Comparison of ENCODE assay signal across 8 cellular contexts in genomic region chr1:154546264-154547043, GRCh38. TPM values are rescaled to one million over a fixed set of nuclear protein-coding genes. Genes with fewer than 3 reads are reported as not detected.
DNase-seq lines count a peak whose midpoint lies in the region; ATAC-seq lines count a peak whose summit lies in the region.

No MANE protein-coding gene starts in this region.

- peaks cover 10 to 15% of the 10 kb centered on the region in 2 donors for H3K27me3 Mint-ChIP-seq in stimulated activated naive B cell treated with anti-CD40 and anti-IgM and Interleukin-4, amounts not matched to agents 10 μg/mL and 1 μg/mL and 100 μg/mL, for 72 hours

- no peaks in the 10 kb centered on the region for H3K9me3 Mint-ChIP-seq in stimulated activated naive B cell treated with anti-CD40 and anti-IgM and Interleukin-4, amounts not matched to agents 10 μg/mL and 1 μg/mL and 100 μg/mL, for 72 hours

- DNase-seq in AG20443 (ENCODE audit: low spot score) (peak; percentile 88), H4 (ENCODE audit: low spot score) (peak; percentile 48), NCI-H526 (lab: John Stamatoyannopoulos, UW) (peak; percentile 73 to 96), dermis blood vessel endothelial cell (peak; percentile 85), medulla oblongata (ENCODE audit: extremely low spot score) (peak; percentile 71), GOT3 (lab: John Stamatoyannopoulos, UW) (no peak)
- peak; percentile 35 to 37 for DNase-seq in activated CD4-positive, alpha-beta T cell treated with anti-CD3 and anti-CD28 coated beads for 24 hours (ENCODE audit: low read depth in 2 of 2)
- peak; percentile 43 for DNase-seq in stimulated activated naive B cell treated with anti-CD40 and anti-IgM and Interleukin-4, amounts not matched to agents 10 μg/mL and 1 μg/mL and 100 μg/mL, for 72 hours

- peaks cover 15 to 23% of the 10 kb centered on the region in 2 donors for H3K4me1 Mint-ChIP-seq in stimulated activated naive B cell treated with anti-CD40 and anti-IgM and Interleukin-4, amounts not matched to agents 10 μg/mL and 1 μg/mL and 100 μg/mL, for 72 hours

- ATAC-seq in stimulated activated naive B cell treated with anti-CD40 and anti-IgM and Interleukin-4, amounts not matched to agents 10 μg/mL and 1 μg/mL and 100 μg/mL, for 72 hours (replicated peaks), result peak; percentile 90 to 91

- no peak overlapping the region for H3K27ac Mint-ChIP-seq in stimulated activated naive B cell treated with anti-CD40 and anti-IgM and Interleukin-4, amounts not matched to agents 10 μg/mL and 1 μg/mL and 100 μg/mL, for 72 hours

- peaks cover 9 to 30% of the 10 kb centered on the region in 2 donors for H3K36me3 Mint-ChIP-seq in stimulated activated naive B cell treated with anti-CD40 and anti-IgM and Interleukin-4, amounts not matched to agents 10 μg/mL and 1 μg/mL and 100 μg/mL, for 72 hours

- H3K4me3 Mint-ChIP-seq in stimulated activated naive B cell treated with anti-CD40 and anti-IgM and Interleukin-4, amounts not matched to agents 10 μg/mL and 1 μg/mL and 100 μg/mL, for 72 hours, result no peak overlapping the region

RNA-seq across cellular contexts. Expression of gene UBE2Q1, which starts 12.0 kb away (rescaled TPM):
- 34.9 and 35.7 TPM in 2 replicates for total RNA-seq in H4 (2014; rRNA removed; shearing (Covaris generic))
- total RNA-seq in dermis blood vessel endothelial cell, result 41.7 and 58.8 TPM in 2 replicates

RNA-seq across cellular contexts. Expression of gene CHRNB2, which starts 21.1 kb away (rescaled TPM):
- not detected in 2 replicates for total RNA-seq in H4 (2014; rRNA removed; shearing (Covaris generic))
- under 0.01 TPM in 1 of 2 replicates, not detected in the other for total RNA-seq in dermis blood vessel endothelial cell

RNA-seq across cellular contexts. Expression of gene SHE, which starts 44.2 kb away (rescaled TPM):
- total RNA-seq in H4 (2014; rRNA removed; shearing (Covaris generic)), result not detected in 2 replicates
- 108 and 177 TPM in 2 replicates for total RNA-seq in dermis blood vessel endothelial cell

RNA-seq across cellular contexts. Expression of gene TDRD10, which starts 44.4 kb away (rescaled TPM):
- total RNA-seq in H4 (2014; rRNA removed; shearing (Covaris generic)), result not detected in 2 replicates
- 5.3 and 6.0 TPM in 2 replicates for total RNA-seq in dermis blood vessel endothelial cell

Comparison
In these comparisons a context has a peak if more than half of its experiments do, and no peak if none do; other contexts are left out.
1. RNA of gene SHE, which starts 44.2 kb away (total RNA-seq): 108 to 177 TPM in dermis blood vessel endothelial cell; not detected in H4; every median in the first group is over 100 times any median in the second.